16 cellular contexts compared by ENCODE assay signal in genomic region chr7:111958889-111959288, GRCh38.
DNase-seq lines count a peak whose midpoint lies in the region; ATAC-seq, FAIRE-seq and TF ChIP-seq lines count a peak whose summit lies in the region.
"Had no signal": no experiment of that assay in that cellular context is flagged by ENCODE, and none has a peak within 500 bp of the region (broad histone marks: within the 10 kb centered on the region; RNA-seq: fewer than 3 reads in every experiment).

No MANE protein-coding gene starts in this region.

- H2BK5ac ChIP-seq in H9 (ENCODE audit: insufficient read length, low read length): no peak overlapping the region

- H3K79me1 ChIP-seq in H9 (ENCODE audit: insufficient read depth, low read depth, low read length, poor library complexity, severe bottlenecking): no peaks in the 10 kb centered on the region

- no peak overlapping the region for H3K4me3 Mint-ChIP-seq in H9
- H3K4me3 Mint-ChIP-seq: activated naive CD8-positive, alpha-beta T cell treated with anti-CD3 and anti-CD28 coated beads for 36 hours; memory B cell; T-helper 2 cell treated with Interferon-gamma antibody and Interleukin-4, amounts not matched to agents 5 μg/mL and 100 μg/mL, for 36 hours had no signal

- no peak overlapping the region for H2BK120ac ChIP-seq in H9 (ENCODE audit: low read depth, low read length, poor library complexity, severe bottlenecking)

- H2BK15ac ChIP-seq in H9 (ENCODE audit: low read depth, low read length): no peak overlapping the region

- H3K79me2 ChIP-seq in H9 (ENCODE audit: insufficient read depth, low read length): no peaks in the 10 kb centered on the region

- no peaks in the 10 kb centered on the region for H3K9me3 Mint-ChIP-seq in H9
- H3K9me3 Mint-ChIP-seq: activated naive CD8-positive, alpha-beta T cell treated with anti-CD3 and anti-CD28 coated beads for 36 hours; memory B cell; T-helper 2 cell treated with Interferon-gamma antibody and Interleukin-4, amounts not matched to agents 5 μg/mL and 100 μg/mL, for 36 hours had no signal

- no peak overlapping the region for H3K14ac ChIP-seq in H9 (ENCODE audit: insufficient read depth, low read length)

- H3K36me3 Mint-ChIP-seq in H9 (ENCODE audit: insufficient read depth in 1 of 3, low read depth in 3 of 3): peaks cover 0 to 4% (median 2%) of the 10 kb centered on the region in 3 experiments; a peak in 1 of 7 replicates
- H3K36me3 Mint-ChIP-seq: activated naive CD8-positive, alpha-beta T cell treated with anti-CD3 and anti-CD28 coated beads for 36 hours; memory B cell had no signal

- H3K36me3 ChIP-seq in thoracic aorta (no peaks in the 10 kb centered on the region), small intestine (ENCODE audit: control insufficient read depth in 2 of 2, insufficient read depth in 2 of 2, low read length in 2 of 2) (no peaks in the 10 kb centered on the region)

- no peak overlapping the region for H3K4ac ChIP-seq in H9 (ENCODE audit: low read depth, low read length)

- no peak overlapping the region for H4K5ac ChIP-seq in H9 (ENCODE audit: insufficient read length, low read depth, low read length)

- H3K27ac Mint-ChIP-seq in H9: no peak overlapping the region
- H3K27ac Mint-ChIP-seq: activated naive CD8-positive, alpha-beta T cell treated with anti-CD3 and anti-CD28 coated beads for 36 hours; memory B cell; T-helper 2 cell treated with Interferon-gamma antibody and Interleukin-4, amounts not matched to agents 5 μg/mL and 100 μg/mL, for 36 hours had no signal

- no peaks in the 10 kb centered on the region for H3K27me3 Mint-ChIP-seq in H9 (ENCODE audit: low read depth)
- H3K27me3 Mint-ChIP-seq: memory B cell had no signal

- H3K27ac ChIP-seq in thoracic aorta (no peak overlapping the region), small intestine (ENCODE audit: low read depth in 1 of 2, low read length in 1 of 2) (no peak overlapping the region), H9 (ENCODE audit: insufficient read length, low read depth, low read length) (no peak overlapping the region)

- DNase-seq in NCI-H2227 (lab: John Stamatoyannopoulos, UW; ENCODE audit: unreplicated experiment): peak; percentile 47
- no peak for DNase-seq in NCI-H2227 treated with DMSO at 0.1 percent for 48 hours (lab: John Stamatoyannopoulos, UW)
- peak; percentile 70 for DNase-seq in NCI-H345 treated with DMSO at 0.1 percent for 48 hours (lab: John Stamatoyannopoulos, UW; ENCODE audit: unreplicated experiment)
- DNase-seq in dermis blood vessel endothelial cell: peak; percentile 60
- no peak for DNase-seq in thoracic aorta (ENCODE audit: low spot score)
- no peak for DNase-seq in small intestine
- DNase-seq in H9: no peak
- DNase-seq: activated CD8-positive, alpha-beta memory T cell treated with anti-CD3 and anti-CD28 coated beads for 24 hours; activated naive CD8-positive, alpha-beta T cell treated with anti-CD3 and anti-CD28 coated beads for 36 hours; MV-4-11; stimulated activated CD4-positive, alpha-beta T cell treated with anti-CD3 and anti-CD28 coated beads, Interleukin-2, amount 100 ng/mL, for 24 hours had no signal

- H4K20me1 ChIP-seq in H9 (ENCODE audit: control insufficient read depth, insufficient read depth, insufficient read length): no peaks in the 10 kb centered on the region

- no peak overlapping the region for H2BK12ac ChIP-seq in H9 (ENCODE audit: insufficient read length, low read depth, low read length)

- H2AK5ac ChIP-seq in H9 (ENCODE audit: insufficient read length, low read length): no peak overlapping the region

- no peaks in the 10 kb centered on the region for H3K23me2 ChIP-seq in H9 (ENCODE audit: insufficient read length, low read depth, low read length, poor library complexity, severe bottlenecking)

- H2AFZ ChIP-seq in H9 (ENCODE audit: low read length): no peak overlapping the region

- H3K9me3 ChIP-seq in thoracic aorta (no peaks in the 10 kb centered on the region), small intestine (ENCODE audit: control insufficient read depth, low read depth) (no peaks in the 10 kb centered on the region), H9 (ENCODE audit: control insufficient read depth, low read depth, low read length) (no peaks in the 10 kb centered on the region)

- no peak overlapping the region for H4K8ac ChIP-seq in H9 (replicated peaks; ENCODE audit: insufficient read length, low read depth, low read length)

- peaks cover 2 to 19% of the 10 kb centered on the region in 2 experiments; a peak in 2 of 4 replicates for H3K4me1 Mint-ChIP-seq in H9
- H3K4me1 Mint-ChIP-seq: activated naive CD8-positive, alpha-beta T cell treated with anti-CD3 and anti-CD28 coated beads for 36 hours; memory B cell had no signal

- no peak overlapping the region for H3T11ph ChIP-seq in H9 (ENCODE audit: low read length)

- H4K91ac ChIP-seq in H9 (ENCODE audit: insufficient read length, low read depth, low read length): no peak overlapping the region

- H3K18ac ChIP-seq in H9 (ENCODE audit: insufficient read length, low read depth, low read length): no peak overlapping the region

- no peak for ATAC-seq in thoracic aorta (ENCODE audit: insufficient number of reproducible peaks, low FRiP score, low read depth)
- no peak for ATAC-seq in HG03108 (IDR thresholded peaks at IDR 0.05; ENCODE audit: unreplicated experiment)
- ATAC-seq: GM12878 had no signal

- no peak overlapping the region for H2BK20ac ChIP-seq in H9 (ENCODE audit: low read depth, low read length, poor library complexity, severe bottlenecking)

- H3K4me2 ChIP-seq in H9 (ENCODE audit: insufficient read depth, insufficient read length, low read length): no peak overlapping the region

- no peak for TF ChIP-seq CTCF in thoracic aorta (IDR thresholded peaks at IDR 0.05)
- no peak for TF ChIP-seq CTCF in H9 (conservative IDR thresholded peaks at IDR 0.05)

- 51 to 65% (median 65%) methylated on average over 4 of the region's 4 CpGs for WGBS in small intestine, 3 donors
- no CpG with 5 or more reads among the region's 4 CpGs for WGBS in H9 (ENCODE audit: extremely low coverage, insufficient read length, low lambda C conversion rate)

- H3K27me3 ChIP-seq in thoracic aorta (replicated peaks; ENCODE audit: insufficient read depth): no peaks in the 10 kb centered on the region
- H3K27me3 ChIP-seq in small intestine (ENCODE audit: control insufficient read depth in 2 of 2, insufficient read depth in 2 of 2, low read length in 2 of 2): no peaks in the 10 kb centered on the region
- H3K27me3 ChIP-seq in H9 (ENCODE audit: insufficient read depth, low read length): no peaks in the 10 kb centered on the region

- peak overlapping the region; percentile 21 for H3K4me3 ChIP-seq in thoracic aorta
- no peak overlapping the region for H3K4me3 ChIP-seq in small intestine (ENCODE audit: low read depth in 1 of 2, low read length in 2 of 2)
- H3K4me3 ChIP-seq: GM12878 had no signal

- H3K9ac ChIP-seq in H9 (ENCODE audit: extremely low read depth, insufficient read length, low read length): no peak overlapping the region

- H3K23ac ChIP-seq in H9 (ENCODE audit: insufficient read length, low read depth, low read length): no peak overlapping the region

- no peak for FAIRE-seq in small intestine (lab: Jason Lieb, UNC)
- FAIRE-seq: GM12878, H1 had no signal

- peaks cover 11 to 31% of the 10 kb centered on the region in 2 donors for H3K4me1 ChIP-seq in thoracic aorta (ENCODE audit: control insufficient read depth in 1 of 2, low read depth in 2 of 2)
- H3K4me1 ChIP-seq in small intestine (ENCODE audit: control insufficient read depth in 2 of 2, insufficient read depth in 1 of 2, low read depth in 1 of 2, low read length in 1 of 2): no peaks in the 10 kb centered on the region
- H3K4me1 ChIP-seq in H9 (ENCODE audit: insufficient read depth, low read length): no peaks in the 10 kb centered on the region; the same call in 1 of the 2 replicates

- H3K56ac ChIP-seq in H9 (ENCODE audit: insufficient read length, low read depth, low read length): no peak overlapping the region

Comparison
In these comparisons a context has a peak if more than half of its experiments do, and no peak if none do; other contexts are left out.
1. DNase-seq: peak in NCI-H2227 (single experiment), NCI-H345 treated with DMSO at 0.1 percent for 48 hours (single experiment) and dermis blood vessel endothelial cell (single experiment); none in NCI-H2227 treated with DMSO at 0.1 percent for 48 hours (single experiment), thoracic aorta (single experiment), small intestine (single experiment) and H9 (single experiment).